Comparison of ENCODE assay signal across 13 cellular contexts in genomic region chr7:135743907-135744789, GRCh38. TPM values are rescaled to one million over a fixed set of nuclear protein-coding genes. Genes with fewer than 3 reads are reported as not detected.
DNase-seq lines count a peak whose midpoint lies in the region; ATAC-seq lines count a peak whose summit lies in the region.
"Had no signal": no experiment of that assay in that cellular context is flagged by ENCODE, and none has a peak within 500 bp of the region (broad histone marks: within the 10 kb centered on the region; RNA-seq: fewer than 3 reads in every experiment).

No MANE protein-coding gene starts in this region.

- no peaks in the 10 kb centered on the region for H3K36me3 Mint-ChIP-seq in immature natural killer cell
- H3K36me3 Mint-ChIP-seq: CD4-positive, alpha-beta memory T cell had no signal

- H3K9ac ChIP-seq in GM23248 = peak overlapping the region; percentile 81

- in situ Hi-C loops in GM23248 (cut with MboI) = no loop called here

- peaks cover 48% of the 10 kb centered on the region for H3K4me1 ChIP-seq in GM23248 (ENCODE audit: insufficient read depth)
- H3K4me1 ChIP-seq: spleen had no signal

- H4K20me1 ChIP-seq in GM23248 (ENCODE audit: insufficient read depth) = no peaks in the 10 kb centered on the region; the same call in 1 of the 2 replicates

- H2AFZ ChIP-seq in GM23248 = peak overlapping the region; percentile 55

- H3K27me3 Mint-ChIP-seq in immature natural killer cell (ENCODE audit: low read depth in 3 of 3) = peaks cover 2 to 10% (median 6%) of the 10 kb centered on the region in 3 donors

- 9% methylated on average over 14 of the region's 14 CpGs for WGBS in GM23248 (ENCODE audit: low coverage in 1 of 2, low lambda C conversion rate in 2 of 2, missing lambda C conversion rate in 2 of 2), 2 experiments

- no peaks in the 10 kb centered on the region for H3K9me3 Mint-ChIP-seq in immature natural killer cell

- H3K4me3 Mint-ChIP-seq in immature natural killer cell = no peak overlapping the region
- H3K4me3 Mint-ChIP-seq: CD4-positive, alpha-beta memory T cell had no signal

- no peaks in the 10 kb centered on the region for H3K9me2 ChIP-seq in GM23248 (ENCODE audit: insufficient read depth)

- peak overlapping the region in 1 of 6 donors; percentile 46 for H3K27ac Mint-ChIP-seq in immature natural killer cell

- no peaks in the 10 kb centered on the region for H3K9me3 ChIP-seq in GM23248 (ENCODE audit: low read depth)
- H3K9me3 ChIP-seq: spleen had no signal

- 0 out of 2 replicates have a peak, but pooled peaks cover 4% of the 10 kb centered on the region for H3K36me3 ChIP-seq in GM23248 (ENCODE audit: low read depth)
- H3K36me3 ChIP-seq: spleen had no signal

- H3K27me3 ChIP-seq in GM23248 (replicated peaks; ENCODE audit: insufficient read depth) = no peaks in the 10 kb centered on the region

- H3F3A ChIP-seq in GM23248 (ENCODE audit: insufficient read depth) = peaks cover 39% of the 10 kb centered on the region

- H3K4me2 ChIP-seq in GM23248 (ENCODE audit: unreplicated experiment) = peak overlapping the region; percentile 83

- H3K4me3 ChIP-seq in GM23248 = peak overlapping the region; percentile 52
- H3K4me3 ChIP-seq in skeletal muscle cell (ENCODE audit: low read depth, low read length) = no peak overlapping the region
- H3K4me3 ChIP-seq: spleen had no signal

- DNase-seq in GM23248 (peak; percentile 81), RPMI7951 (ENCODE audit: low read depth) (peak; percentile 31), fibroblast of gingiva (ENCODE audit: low read depth) (peak; percentile 75), skeletal muscle cell (ENCODE audit: low read depth) (peak; percentile 61), H4 (ENCODE audit: low spot score) (no peak), T1000 (lab: John Stamatoyannopoulos, UW) (no peak), immature natural killer cell (no peak)
- DNase-seq: CD4-positive, alpha-beta memory T cell; NCI-H1694; spleen had no signal

- ATAC-seq in HG03135 (IDR thresholded peaks at IDR 0.05; ENCODE audit: unreplicated experiment) = no peak
- ATAC-seq: activated CD4-positive, CD25-positive, alpha-beta regulatory T cell treated with anti-CD3 and anti-CD28 coated beads, Interleukin-2, amount 50 U/mL, for 24 hours had no signal

- no peaks in the 10 kb centered on the region for H3K4me1 Mint-ChIP-seq in immature natural killer cell
- H3K4me1 Mint-ChIP-seq: CD4-positive, alpha-beta memory T cell had no signal

- H3K79me2 ChIP-seq in GM23248 (ENCODE audit: insufficient read depth) = peaks cover 78% of the 10 kb centered on the region

- H3K27ac ChIP-seq in GM23248 = peak overlapping the region; percentile 98
- H3K27ac ChIP-seq: spleen had no signal

RNA-seq across cellular contexts. Expression of gene FAM180A, which starts 4.5 kb away (rescaled TPM):
- 53.5 and 60.1 TPM in 2 replicates for total RNA-seq in GM23248 (2014; rRNA removed; shearing (Covaris generic))
- polyA plus RNA-seq in GM23248 (2016; fragmentation: Nextera tagmentation; extraction: Ambion mirVana) (50.3 and 52.5 TPM in 2 replicates), immature natural killer cell (not detected)
- 4.8 and 6.4 TPM in 2 replicates for total RNA-seq in RPMI7951 (2014; rRNA removed; shearing (Covaris generic))
- 0.35 TPM in 1 of 2 replicates, not detected in the other for total RNA-seq in H4 (2014; rRNA removed; shearing (Covaris generic))
- total RNA-seq: CD4-positive, alpha-beta memory T cell; dermis microvascular lymphatic vessel endothelial cell had no signal
- polyA plus RNA-seq: CD4-positive, alpha-beta memory T cell had no signal

RNA-seq across cellular contexts. Expression of gene SLC13A4, which starts 16.2 kb away (rescaled TPM):
- total RNA-seq in GM23248 (2014; rRNA removed; shearing (Covaris generic)) = 0.11 TPM in 1 of 2 replicates, not detected in the other
- 0.62 and 1.9 TPM in 2 replicates for polyA plus RNA-seq in GM23248 (2016; fragmentation: Nextera tagmentation; extraction: Ambion mirVana)
- total RNA-seq in RPMI7951 (2014; rRNA removed; shearing (Covaris generic)) = not detected in 2 replicates
- total RNA-seq in H4 (2014; rRNA removed; shearing (Covaris generic)) = not detected in 2 replicates
- polyA plus RNA-seq in immature natural killer cell = not detected
- total RNA-seq: CD4-positive, alpha-beta memory T cell; dermis microvascular lymphatic vessel endothelial cell had no signal

Comparison
In these comparisons a context has a peak if more than half of its experiments do, and no peak if none do; other contexts are left out.
1. DNase-seq: peak in GM23248 (single experiment), RPMI7951 (single experiment), fibroblast of gingiva (single experiment) and skeletal muscle cell (single experiment); none in H4 (single experiment), T1000 (single experiment) and immature natural killer cell (0 of 3).